ENCODE assay signal across 12 cellular contexts in the genomic region with DNA sequence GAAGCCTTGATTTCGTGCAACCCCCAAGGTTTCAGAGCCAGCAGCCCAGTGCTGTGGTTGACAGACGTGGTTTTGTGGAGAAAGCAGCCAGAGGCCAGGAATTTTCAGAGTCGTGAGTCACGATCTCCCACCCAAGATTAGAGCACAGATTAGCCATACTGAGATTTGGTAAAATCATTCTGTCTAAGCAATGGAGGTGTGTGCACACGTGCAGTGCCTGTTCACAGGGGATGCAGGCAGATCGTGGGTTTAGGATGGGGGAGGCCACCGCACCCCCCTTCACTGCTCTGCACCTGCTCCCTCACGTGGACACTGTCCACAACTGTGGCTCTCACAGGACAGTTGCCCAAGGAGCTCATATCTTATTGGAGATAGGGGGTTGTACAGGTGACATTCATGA. TPM values are rescaled to one million over a fixed set of nuclear protein-coding genes. Genes with fewer than 3 reads are reported as not detected.
A peak's percentile ranks its signal among the peaks of the same experiment; 100 is the strongest.
DNase-seq lines count a peak whose midpoint lies in the region; TF ChIP-seq lines count a peak whose summit lies in the region.
"Had no signal": no experiment of that assay in that cellular context is flagged by ENCODE, and none has a peak within 500 bp of the region (broad histone marks: within the 10 kb centered on the region; RNA-seq: fewer than 3 reads in every experiment).

No MANE protein-coding gene starts in this region.

- no peaks in the 10 kb centered on the region for H3K9me3 Mint-ChIP-seq in T-helper 1 cell treated with Interleukin-12 subunit alpha and Interleukin-12 subunit beta and Interleukin-4 antibody, amounts not matched to agents 30 μg/mL and 1 μg/mL, for 36 hours

- peaks cover 49% of the 10 kb centered on the region for H3K36me3 Mint-ChIP-seq in T-helper 1 cell treated with Interleukin-12 subunit alpha and Interleukin-12 subunit beta and Interleukin-4 antibody, amounts not matched to agents 30 μg/mL and 1 μg/mL, for 36 hours (ENCODE audit: low read depth)

- no TSS peak for BruUV-seq in OCI-LY7 (replicated peaks; lab: Mats Ljungman, UMichigan)

- CTCF ChIA-PET in OCI-LY7 (lab: Charles Lee; ENCODE audit: unreplicated experiment) = no interaction called here

- H3K27ac Mint-ChIP-seq in T-helper 1 cell treated with Interleukin-12 subunit alpha and Interleukin-12 subunit beta and Interleukin-4 antibody, amounts not matched to agents 30 μg/mL and 1 μg/mL, for 36 hours = peak overlapping the region; percentile 97

- no peaks in the 10 kb centered on the region for H4K20me1 ChIP-seq in OCI-LY7 (ENCODE audit: insufficient read depth, low read length)

- H3K4me1 ChIP-seq in OCI-LY7 (ENCODE audit: insufficient read depth, low read length, poor library complexity, severe bottlenecking) = peaks cover 12% of the 10 kb centered on the region
- H3K4me1 ChIP-seq: SJCRH30 had no signal

- no peaks in the 10 kb centered on the region for H3K9me3 ChIP-seq in OCI-LY7 (ENCODE audit: low read length)
- H3K9me3 ChIP-seq: SJCRH30 had no signal

- no peak for TF ChIP-seq CTCF in OCI-LY7 (conservative IDR thresholded peaks at IDR 0.05; ENCODE audit: low read length)
- TF ChIP-seq CTCF in astrocyte of the spinal cord (IDR thresholded peaks at IDR 0.05; ENCODE audit: low read depth, low read length) = no peak

- H3K27me3 Mint-ChIP-seq in T-helper 1 cell treated with Interleukin-12 subunit alpha and Interleukin-12 subunit beta and Interleukin-4 antibody, amounts not matched to agents 30 μg/mL and 1 μg/mL, for 36 hours (ENCODE audit: low read depth) = peaks cover 3% of the 10 kb centered on the region

- intact Hi-C loops in OCI-LY7 (cut with micrococcal nuclease; ENCODE audit: unreplicated experiment) (no loop called here), posterior vena cava (cut with DNase I) (no loop called here)

- no peak overlapping the region for H2AFZ ChIP-seq in OCI-LY7 (ENCODE audit: low read length)

- DNase-seq in T-helper 1 cell = no peak
- DNase-seq in OCI-LY7 (ENCODE audit: low spot score) = no peak
- DNase-seq in astrocyte of the spinal cord (ENCODE audit: low read depth, low spot score) = peak; percentile 36
- peak; percentile 23 for DNase-seq in posterior vena cava (ENCODE audit: low spot score)
- DNase-seq in COR-L47 (lab: John Stamatoyannopoulos, UW) = no peak
- no peak for DNase-seq in T-helper 9 cell
- DNase-seq in NCI-H1930 (lab: John Stamatoyannopoulos, UW) = no peak
- DNase-seq: dermis blood vessel endothelial cell, hippocampal formation, SJCRH30 had no signal

- POLR2A ChIA-PET in OCI-LY7 (lab: Charles Lee) = no interaction called here

- peaks cover 18% of the 10 kb centered on the region; the same call in 1 of the 2 replicates for H3K36me3 ChIP-seq in OCI-LY7 (ENCODE audit: insufficient read depth, low read length)

- no peaks in the 10 kb centered on the region for H3K9me2 ChIP-seq in OCI-LY7 (ENCODE audit: insufficient read depth, low read length)

- no peak overlapping the region for H3K4me3 Mint-ChIP-seq in T-helper 1 cell treated with Interleukin-12 subunit alpha and Interleukin-12 subunit beta and Interleukin-4 antibody, amounts not matched to agents 30 μg/mL and 1 μg/mL, for 36 hours

- H3K4me2 ChIP-seq in OCI-LY7 (ENCODE audit: low read length) = peak overlapping the region; percentile 32; the same call in 1 of the 2 replicates

- in situ Hi-C loops in astrocyte of the spinal cord (cut with HindIII; ENCODE audit: low sequenced_read_pairs) = no loop called here

- peaks cover 74% of the 10 kb centered on the region for H3K4me1 Mint-ChIP-seq in T-helper 1 cell treated with Interleukin-12 subunit alpha and Interleukin-12 subunit beta and Interleukin-4 antibody, amounts not matched to agents 30 μg/mL and 1 μg/mL, for 36 hours (ENCODE audit: low read depth)

- H3K4me3 ChIP-seq in OCI-LY7 (ENCODE audit: low read depth, low read length, poor library complexity, severe bottlenecking) (no peak overlapping the region), astrocyte of the spinal cord (ENCODE audit: low read depth, low read length) (no peak overlapping the region)
- H3K4me3 ChIP-seq: SJCRH30 had no signal

- no peak overlapping the region for H3K27ac ChIP-seq in OCI-LY7 (ENCODE audit: low read depth, low read length, poor library complexity, severe bottlenecking)
- H3K27ac ChIP-seq: SJCRH30 had no signal

- no peaks in the 10 kb centered on the region for H3K79me2 ChIP-seq in OCI-LY7 (ENCODE audit: insufficient read depth, low read depth, low read length)

RNA-seq across cellular contexts. Expression of gene GPR183, which starts 46.6 kb away (rescaled TPM):
- total RNA-seq in OCI-LY7 (2014; rRNA removed; shearing (Covaris generic)) = not detected in 2 replicates
- total RNA-seq in OCI-LY7 (2022) = not detected in 2 replicates
- total RNA-seq in posterior vena cava = 10 to 100 TPM; 12.1 to 14.7 TPM
- total RNA-seq: H1, SJCRH30 had no signal

Comparison
In these comparisons a context has a peak if more than half of its experiments do, and no peak if none do; other contexts are left out.
1. DNase-seq: peak in astrocyte of the spinal cord (single experiment) and posterior vena cava (single experiment); none in T-helper 1 cell (0 of 5), OCI-LY7 (single experiment), COR-L47 (single experiment), T-helper 9 cell (single experiment) and NCI-H1930 (0 of 2).
2. RNA of gene GPR183, which starts 46.6 kb away (total RNA-seq): 12.1 to 14.7 TPM in posterior vena cava; not detected in OCI-LY7; every median in the first group is over 10 times any median in the second.